In genomic region chr2:205733648-205734047, GRCh38 we compare ENCODE assay signal across 15 cellular contexts. TPM values are rescaled to one million over a fixed set of nuclear protein-coding genes. Genes with fewer than 3 reads are reported as not detected.
A peak's percentile ranks its signal among the peaks of the same experiment; 100 is the strongest.
DNase-seq lines count a peak whose midpoint lies in the region; ATAC-seq and TF ChIP-seq lines count a peak whose summit lies in the region.
"Had no signal": no experiment of that assay in that cellular context is flagged by ENCODE, and none has a peak within 500 bp of the region (broad histone marks: within the 10 kb centered on the region; RNA-seq: fewer than 3 reads in every experiment).

No MANE protein-coding gene starts in this region.

- H2BK12ac ChIP-seq in neuronal stem cell (ENCODE audit: low read length) = no peak overlapping the region

- H2AK5ac ChIP-seq in neuronal stem cell (ENCODE audit: low read depth, low read length) = peak overlapping the region; percentile 72

- intact Hi-C loops in esophagus muscularis mucosa (cut with DNase I) = no loop called here
- intact Hi-C loops in uterus (cut with DNase I; ENCODE audit: low total_unique reads) = no loop called here

- no peak overlapping the region for H3K4ac ChIP-seq in neuronal stem cell (ENCODE audit: low read length)

- no peak overlapping the region for H2BK15ac ChIP-seq in neuronal stem cell (ENCODE audit: low read length)

- no peaks in the 10 kb centered on the region for H3K27me3 ChIP-seq in esophagus muscularis mucosa
- H3K27me3 ChIP-seq in neuronal stem cell (ENCODE audit: control insufficient read depth in 3 of 3, insufficient read depth in 3 of 3, low read depth in 1 of 3, low read length in 3 of 3) = peaks cover 0 to 3% (median 0%) of the 10 kb centered on the region in 3 experiments
- no peaks in the 10 kb centered on the region for H3K27me3 ChIP-seq in uterus

- H3K4me3 ChIP-seq in esophagus muscularis mucosa = no peak overlapping the region
- no peak overlapping the region for H3K4me3 ChIP-seq in neuronal stem cell (ENCODE audit: low read length in 2 of 2)
- no peak overlapping the region for H3K4me3 ChIP-seq in uterus
- H3K4me3 ChIP-seq: K562 had no signal

- no peak overlapping the region for H2AFZ ChIP-seq in neuronal stem cell (ENCODE audit: low read length)

- no peaks in the 10 kb centered on the region for H3K79me1 ChIP-seq in neuronal stem cell (ENCODE audit: low read depth, low read length)

- TF ChIP-seq CTCF in esophagus muscularis mucosa (IDR thresholded peaks at IDR 0.05) (no peak), uterus (IDR thresholded peaks at IDR 0.05) (no peak)

- no peak overlapping the region for H2BK120ac ChIP-seq in neuronal stem cell (ENCODE audit: low read depth, low read length)

- no peaks in the 10 kb centered on the region for H3K9me3 ChIP-seq in esophagus muscularis mucosa
- H3K9me3 ChIP-seq in neuronal stem cell (replicated peaks in 1 of 2; ENCODE audit: control insufficient read depth in 2 of 2, insufficient read depth in 1 of 2, low read depth in 1 of 2, low read length in 2 of 2) = peaks cover 0 to 2% of the 10 kb centered on the region in 2 donors
- no peaks in the 10 kb centered on the region for H3K9me3 ChIP-seq in uterus

- TF ChIP-seq EP300 in esophagus muscularis mucosa (IDR thresholded peaks at IDR 0.05) = no peak

- 70% methylated on average over 14 of the region's 14 CpGs for WGBS in esophagus muscularis mucosa
- WGBS in neuronal stem cell (ENCODE audit: extremely low coverage in 2 of 2, insufficient read length in 2 of 2, insufficient replicate concordance in 1 of 2), 2 donors = no CpG with 5 or more reads among the region's 14 CpGs

- H3K23ac ChIP-seq in neuronal stem cell (ENCODE audit: low read depth, low read length, poor library complexity) = no peak overlapping the region

- H3K4me1 ChIP-seq in esophagus muscularis mucosa = peaks cover 17 to 100% (median 99%) of the 10 kb centered on the region in 4 donors
- H3K4me1 ChIP-seq in neuronal stem cell (ENCODE audit: control insufficient read depth in 2 of 2, insufficient read depth in 1 of 2, low read depth in 1 of 2, low read length in 2 of 2) = peaks cover 12 to 38% of the 10 kb centered on the region in 2 donors
- peaks cover 3 to 4% of the 10 kb centered on the region in 2 donors for H3K4me1 ChIP-seq in uterus

- H4K91ac ChIP-seq in neuronal stem cell (ENCODE audit: low read depth, low read length, poor library complexity) = no peak overlapping the region

- no peak overlapping the region for H3K4me2 ChIP-seq in neuronal stem cell (ENCODE audit: insufficient read depth, low read length, poor library complexity, severe bottlenecking)

- H3K27ac ChIP-seq in esophagus muscularis mucosa (replicated peaks in 1 of 4) (peak overlapping the region; percentile 80 to 98 (median 90)), neuronal stem cell (replicated peaks; ENCODE audit: low read length) (peak overlapping the region; percentile 21), uterus (peak overlapping the region; percentile 82 to 91)

- ATAC-seq in GM18907 (IDR thresholded peaks at IDR 0.05; ENCODE audit: unreplicated experiment) = no peak
- ATAC-seq: CD8-positive, alpha-beta T cell; Panc1 had no signal

- H4K8ac ChIP-seq in neuronal stem cell (ENCODE audit: low read depth, low read length) = no peak overlapping the region

- no peak overlapping the region for H3K14ac ChIP-seq in neuronal stem cell (ENCODE audit: low read length)

- no peak overlapping the region for H3K9ac ChIP-seq in neuronal stem cell (ENCODE audit: low read depth, low read length, poor library complexity)

- TF ChIP-seq POLR2A in esophagus muscularis mucosa (IDR thresholded peaks at IDR 0.05; ENCODE audit: low read depth) = no peak
- TF ChIP-seq POLR2A in uterus (IDR thresholded peaks at IDR 0.05) = no peak

- H2BK5ac ChIP-seq in neuronal stem cell (ENCODE audit: low read length) = no peak overlapping the region

- H3K36me3 ChIP-seq in esophagus muscularis mucosa = peaks cover 0 to 74% (median 23%) of the 10 kb centered on the region in 4 donors
- H3K36me3 ChIP-seq in neuronal stem cell (replicated peaks in 1 of 2; ENCODE audit: control insufficient read depth in 2 of 2, insufficient read depth in 2 of 2, low read length in 2 of 2) = peaks cover 0 to 73% of the 10 kb centered on the region in 2 donors
- H3K36me3 ChIP-seq in uterus = no peaks in the 10 kb centered on the region

- peak overlapping the region; percentile 55 for H3K18ac ChIP-seq in neuronal stem cell (ENCODE audit: low read length)

- DNase-seq in NCI-H524 treated with DMSO at 0.1 percent for 48 hours (lab: John Stamatoyannopoulos, UW) (peak; percentile 40), esophagus muscularis mucosa (ENCODE audit: extremely low spot score) (no peak), neuronal stem cell (ENCODE audit: low spot score) (peak; percentile 31), uterus (peak; percentile 63 to 77), iPS-NIHi11 (ENCODE audit: low spot score) (no peak)
- no peak for DNase-seq in activated CD4-positive, alpha-beta T cell treated with anti-CD3 and anti-CD28 coated beads, Interleukin-2, amount 50 U/mL, for 48 hours
- DNase-seq: activated T-cell treated with anti-CD3 and anti-CD28 coated beads, Interleukin-2, amount 50 U/mL, for 1 hour; CD8-positive, alpha-beta T cell; GF-D8; NCI-H526; stimulated activated CD4-positive, alpha-beta T cell treated with anti-CD3 and anti-CD28 coated beads, Interleukin-2, amount 100 ng/mL, for 48 hours; T-helper 1 cell had no signal

RNA-seq across cellular contexts. Expression of gene NRP2, which starts 51.3 kb away (rescaled TPM):
- 100 to 1,000 TPM; 195 to 440 (median 314) TPM for total RNA-seq in esophagus muscularis mucosa
- 7.6 TPM for polyA plus RNA-seq in neuronal stem cell (2013, experiment 1 of 2)
- polyA plus RNA-seq in neuronal stem cell (2013, experiment 2 of 2) = 7.4 TPM
- 100 to 1,000 TPM in 3 of 4 donors, 10 to 100 TPM in 1; 35.9 to 156 (median 114) TPM for total RNA-seq in uterus
- total RNA-seq: CD8-positive, alpha-beta T cell had no signal

Comparison
In these comparisons a context has a peak if more than half of its experiments do, and no peak if none do; other contexts are left out.
1. DNase-seq: peak in NCI-H524 treated with DMSO at 0.1 percent for 48 hours (single experiment), neuronal stem cell (single experiment) and uterus (2 of 2); none in esophagus muscularis mucosa (single experiment), activated CD4-positive, alpha-beta T cell treated with anti-CD3 and anti-CD28 coated beads, Interleukin-2, amount 50 U/mL, for 48 hours (0 of 2) and iPS-NIHi11 (single experiment).
2. H3K27ac ChIP-seq: peak in every context shown above with its lines; median percentile 90 in esophagus muscularis mucosa; 86 in uterus; 21 in neuronal stem cell.